Comparison of ENCODE assay signal across 25 cellular contexts in genomic region chr13:21894703-21895699, GRCh38.
DNase-seq lines count a peak whose midpoint lies in the region; ATAC-seq and TF ChIP-seq lines count a peak whose summit lies in the region.
"Had no signal": no experiment of that assay in that cellular context is flagged by ENCODE, and none has a peak within 500 bp of the region (broad histone marks: within the 10 kb centered on the region; RNA-seq: fewer than 3 reads in every experiment).

No MANE protein-coding gene starts in this region.

- POLR2A ChIA-PET in WTC11 (lab: Charles Lee) = no interaction called here

- no peaks in the 10 kb centered on the region for H4K20me1 ChIP-seq in GM23338 (replicated peaks; ENCODE audit: insufficient read depth)

- H3K36me3 ChIP-seq in GM23338 (ENCODE audit: insufficient read depth) (no peaks in the 10 kb centered on the region), muscle layer of duodenum (ENCODE audit: control insufficient read depth in 1 of 2, insufficient read depth in 2 of 2, low read length in 2 of 2) (no peaks in the 10 kb centered on the region)
- H3K36me3 ChIP-seq: adrenal gland, BE2C, heart left ventricle, prostate gland, thoracic aorta had no signal

- DNase-seq in GM23338 (ENCODE audit: low spot score) (no peak), MV-4-11 (lab: John Stamatoyannopoulos, UW) (peak; percentile 46), WTC11 (ENCODE audit: low spot score) (no peak), SIG-M5 (lab: John Stamatoyannopoulos, UW) (no peak), anterior cingulate cortex (lab: John Stamatoyannopoulos, UW) (no peak)
- DNase-seq: activated CD4-positive, alpha-beta T cell treated with anti-CD3 and anti-CD28 coated beads, Interleukin-2, amount 10 ng/mL, durations not matched to agents 7 days and 5 days; activated naive CD4-positive, alpha-beta T cell; activated T-cell treated with anti-CD3 and anti-CD28 coated beads, Interleukin-2, amount 50 U/mL, for 48 hours; adrenal gland; BE2C; effector CD8-positive, alpha-beta T cell; erythroblast; foreskin fibroblast; heart left ventricle; mammary epithelial cell; NCI-H345; PC-3; stimulated activated naive CD4-positive, alpha-beta T cell had no signal

- H3K27ac ChIP-seq in GM23338 (ENCODE audit: low read depth) (no peak overlapping the region), muscle layer of duodenum (ENCODE audit: low read length) (peak overlapping the region; percentile 39)
- H3K27ac ChIP-seq: adrenal gland, heart left ventricle, prostate gland, thoracic aorta, VCaP had no signal

- H3K4me1 Mint-ChIP-seq in GM23338 = peaks cover 12% of the 10 kb centered on the region
- peaks cover 26% of the 10 kb centered on the region for H3K4me1 Mint-ChIP-seq in WTC11
- H3K4me1 Mint-ChIP-seq: activated CD4-positive, alpha-beta T cell treated with anti-CD3 and anti-CD28 coated beads, Interleukin-2, amount 10 ng/mL, durations not matched to agents 7 days and 5 days had no signal

- TF ChIP-seq CTCF in GM23338 (conservative IDR thresholded peaks at IDR 0.05; ENCODE audit: low read depth in 2 of 2) (no peak), WTC11 (IDR thresholded peaks at IDR 0.05) (no peak)

- H3K27me3 ChIP-seq in GM23338 (ENCODE audit: insufficient read depth) (no peaks in the 10 kb centered on the region), muscle layer of duodenum (ENCODE audit: low read depth, low read length) (no peaks in the 10 kb centered on the region)
- H3K27me3 ChIP-seq: adrenal gland, BE2C, heart left ventricle had no signal

- H3K27me3 Mint-ChIP-seq in GM23338 (ENCODE audit: insufficient read depth, low read depth, poor library complexity) (peaks cover 6% of the 10 kb centered on the region), WTC11 (ENCODE audit: low read depth) (no peaks in the 10 kb centered on the region)
- H3K27me3 Mint-ChIP-seq: activated CD4-positive, alpha-beta T cell treated with anti-CD3 and anti-CD28 coated beads, Interleukin-2, amount 10 ng/mL, durations not matched to agents 7 days and 5 days had no signal

- H3K36me3 Mint-ChIP-seq in GM23338 (ENCODE audit: low read depth) (no peaks in the 10 kb centered on the region), WTC11 (no peaks in the 10 kb centered on the region)

- no peaks in the 10 kb centered on the region for H3K79me2 ChIP-seq in GM23338 (replicated peaks; ENCODE audit: insufficient read depth)

- no peaks in the 10 kb centered on the region for H3K9me3 ChIP-seq in muscle layer of duodenum (ENCODE audit: control insufficient read depth in 1 of 2, low read length in 2 of 2)
- H3K9me3 ChIP-seq: adrenal gland, BE2C, heart left ventricle, prostate gland, thoracic aorta had no signal

- ATAC-seq in GM23338 (no peak), WTC11 (no peak), GM21360 (IDR thresholded peaks at IDR 0.05; ENCODE audit: unreplicated experiment) (no peak)
- ATAC-seq: heart left ventricle, PC-3, Right ventricle myocardium inferior, sciatic nerve had no signal

- H3K4me2 ChIP-seq in GM23338 = no peak overlapping the region

- H3K9me3 Mint-ChIP-seq in GM23338 (no peaks in the 10 kb centered on the region), WTC11 (no peaks in the 10 kb centered on the region)
- H3K9me3 Mint-ChIP-seq: activated CD4-positive, alpha-beta T cell treated with anti-CD3 and anti-CD28 coated beads, Interleukin-2, amount 10 ng/mL, durations not matched to agents 7 days and 5 days had no signal

- 0 out of 2 replicates have a peak, but pooled peaks cover 3% of the 10 kb centered on the region for H3K9me2 ChIP-seq in GM23338 (ENCODE audit: insufficient read depth)

- H3K4me1 ChIP-seq in GM23338 (ENCODE audit: insufficient read depth) (no peaks in the 10 kb centered on the region), muscle layer of duodenum (ENCODE audit: control insufficient read depth in 1 of 2, insufficient read depth in 2 of 2, low read length in 2 of 2) (peaks cover 0 to 3% of the 10 kb centered on the region in 2 donors)
- H3K4me1 ChIP-seq: adrenal gland, BE2C, heart left ventricle, prostate gland had no signal

- H2AFZ ChIP-seq in GM23338 = peak overlapping the region; percentile 63

- CTCF ChIA-PET in WTC11 (lab: Charles Lee) = interaction anchor here (0.8 to 1.8 kb wide), 2 partner anchors 18 to 24 kb away, joined by 3 to 10 read pairs; no protein-coding TSS in a partner anchor

- peaks cover 6% of the 10 kb centered on the region; the same call in 1 of the 2 replicates for H3F3A ChIP-seq in GM23338 (replicated peaks; ENCODE audit: low read depth)

- H3K4me3 ChIP-seq in GM23338 (no peak overlapping the region), muscle layer of duodenum (ENCODE audit: low read depth in 1 of 2, low read length in 2 of 2) (no peak overlapping the region)
- H3K4me3 ChIP-seq: adrenal gland, heart left ventricle, prostate gland, thoracic aorta had no signal

- no peak overlapping the region for H3K4me3 Mint-ChIP-seq in GM23338
- H3K4me3 Mint-ChIP-seq in WTC11 = no peak overlapping the region
- H3K4me3 Mint-ChIP-seq: activated CD4-positive, alpha-beta T cell treated with anti-CD3 and anti-CD28 coated beads, Interleukin-2, amount 10 ng/mL, durations not matched to agents 7 days and 5 days had no signal

- H3K27ac Mint-ChIP-seq in GM23338 (no peak overlapping the region), WTC11 (peak overlapping the region; percentile 13; the same call in 1 of the 2 replicates)
- H3K27ac Mint-ChIP-seq: activated CD4-positive, alpha-beta T cell treated with anti-CD3 and anti-CD28 coated beads, Interleukin-2, amount 10 ng/mL, durations not matched to agents 7 days and 5 days had no signal

TF ChIP-seq in GM23338, 12 proteins besides CTCF, POLR2A, EP300 and RAD21 (continues in another document):
- no peak for TF ChIP-seq EZH2 (IDR thresholded peaks at IDR 0.05; ENCODE audit: low read depth, unreplicated experiment)
- no peak for TF ChIP-seq ZNF114 (CRISPR knock-in tag; IDR thresholded peaks at IDR 0.05)
- TF ChIP-seq CREB1 (CRISPR knock-in tag; IDR thresholded peaks at IDR 0.05; ENCODE audit: low read depth) = no peak
- no peak for TF ChIP-seq JUNB (IDR thresholded peaks at IDR 0.05; ENCODE audit: unreplicated experiment)
- TF ChIP-seq ETS1 (IDR thresholded peaks at IDR 0.05) = no peak
- no peak for TF ChIP-seq POLR2AphosphoS5 (IDR thresholded peaks at IDR 0.05; ENCODE audit: low read depth)

TF ChIP-seq in WTC11, 78 proteins besides CTCF, POLR2A, EP300 and RAD21 (continues in another document):
- no peak for TF ChIP-seq ZSCAN18 (CRISPR knock-in tag; IDR thresholded peaks at IDR 0.05)
- TF ChIP-seq ATF3 (CRISPR knock-in tag; conservative IDR thresholded peaks at IDR 0.05) = no peak
- no peak for TF ChIP-seq HMGA2 (CRISPR knock-in tag; IDR thresholded peaks at IDR 0.05)
- no peak for TF ChIP-seq E2F1 (CRISPR knock-in tag; IDR thresholded peaks at IDR 0.05)
- TF ChIP-seq NR2C2 (CRISPR knock-in tag; IDR thresholded peaks at IDR 0.05) = no peak
- TF ChIP-seq TEAD1 (CRISPR knock-in tag; IDR thresholded peaks at IDR 0.05) = no peak
- TF ChIP-seq ATF2 (CRISPR knock-in tag; IDR thresholded peaks at IDR 0.05; ENCODE audit: borderline replicate concordance, low read depth) = no peak
- no peak for TF ChIP-seq CREB1 (CRISPR knock-in tag; IDR thresholded peaks at IDR 0.05)
- no peak for TF ChIP-seq GRHL2 (CRISPR knock-in tag; IDR thresholded peaks at IDR 0.05; ENCODE audit: insufficient replicate concordance, severe bottlenecking)
- no peak for TF ChIP-seq ZNF671 (CRISPR knock-in tag; IDR thresholded peaks at IDR 0.05)
- TF ChIP-seq FOXJ3 (CRISPR knock-in tag; IDR thresholded peaks at IDR 0.05; ENCODE audit: borderline replicate concordance) = no peak
- no peak for TF ChIP-seq PRRX2 (CRISPR knock-in tag; IDR thresholded peaks at IDR 0.05)
